Comparison of ENCODE assay signal across 8 cellular contexts in genomic region chr1:207309775-207310273, GRCh38. TPM values are rescaled to one million over a fixed set of nuclear protein-coding genes. Genes with fewer than 3 reads are reported as not detected.
DNase-seq lines count a peak whose midpoint lies in the region; ATAC-seq and TF ChIP-seq lines count a peak whose summit lies in the region.

No MANE protein-coding gene starts in this region.

- H3K4me3 Mint-ChIP-seq in activated CD4-positive, alpha-beta memory T cell treated with anti-CD3 and anti-CD28 coated beads for 36 hours, result no peak overlapping the region

- DNase-seq in activated naive CD4-positive, alpha-beta T cell treated with anti-CD3 and anti-CD28 coated beads, Interleukin-2, amount 50 U/mL, for 72 hours (ENCODE audit: low spot score in 2 of 2), result no peak
- no peak for DNase-seq in activated naive CD4-positive, alpha-beta T cell (lab: John Stamatoyannopoulos, UW)
- DNase-seq in SK-N-SH (no peak), fibroblast of mammary gland (ENCODE audit: low read depth) (peak; percentile 61), pons (ENCODE audit: low spot score) (peak; percentile 53), NCI-H146 treated with DMSO at 0.1 percent for 48 hours (lab: John Stamatoyannopoulos, UW; ENCODE audit: unreplicated experiment) (no peak)
- no peak for DNase-seq in activated CD4-positive, alpha-beta memory T cell treated with anti-CD3 and anti-CD28 coated beads for 36 hours
- DNase-seq in activated T-cell treated with anti-CD3 and anti-CD28 coated beads, Interleukin-2, amount 50 U/mL, for 1 hour, result no peak

- no peak for TF ChIP-seq RAD21 in SK-N-SH (IDR thresholded peaks at IDR 0.05; ENCODE audit: low read length)

- no peaks in the 10 kb centered on the region for H3K36me3 Mint-ChIP-seq in activated naive CD4-positive, alpha-beta T cell treated with anti-CD3 and anti-CD28 coated beads, Interleukin-2, amount 50 U/mL, for 72 hours
- no peaks in the 10 kb centered on the region for H3K36me3 Mint-ChIP-seq in activated CD4-positive, alpha-beta memory T cell treated with anti-CD3 and anti-CD28 coated beads for 36 hours

- no peaks in the 10 kb centered on the region for H3K79me2 ChIP-seq in SK-N-SH (ENCODE audit: insufficient read depth)

- intact Hi-C loops in activated CD4-positive, alpha-beta memory T cell treated with anti-CD3 and anti-CD28 coated beads for 36 hours (cut with micrococcal nuclease), result no loop called here

- no peaks in the 10 kb centered on the region for H3K9me2 ChIP-seq in SK-N-SH

- no peak for TF ChIP-seq EP300 in SK-N-SH (IDR thresholded peaks at IDR 0.05; ENCODE audit: borderline replicate concordance in 1 of 2, low read depth in 1 of 2, low read length in 1 of 2)

- peak overlapping the region; percentile 43; the same call in 1 of the 2 replicates for H2AFZ ChIP-seq in SK-N-SH (ENCODE audit: low read depth)

- peak overlapping the region; percentile 40 to 90 for H3K27ac ChIP-seq in SK-N-SH (ENCODE audit: low read depth in 2 of 2, low read length in 1 of 2)

- H3K4me2 ChIP-seq in SK-N-SH, result peak overlapping the region; percentile 38; the same call in 1 of the 2 replicates

- whole genome bisulfite sequencing in SK-N-SH (ENCODE audit: low lambda C conversion rate), result 4% methylated on average over 4 of the region's 4 CpGs

- ATAC-seq in activated naive CD4-positive, alpha-beta T cell treated with anti-CD3 and anti-CD28 coated beads, Interleukin-2, amount 50 U/mL, for 72 hours, result no peak

- H3K27me3 Mint-ChIP-seq in activated CD4-positive, alpha-beta memory T cell treated with anti-CD3 and anti-CD28 coated beads for 36 hours, result no peaks in the 10 kb centered on the region

- POLR2A ChIA-PET in SK-N-SH (lab: Yijun Ruan, JAX), result no interaction called here
- POLR2A ChIA-PET in activated CD4-positive, alpha-beta memory T cell treated with anti-CD3 and anti-CD28 coated beads for 36 hours (lab: Charles Lee), result no interaction called here

- TF ChIP-seq CTCF in SK-N-SH (IDR thresholded peaks at IDR 0.05) (no peak), fibroblast of mammary gland (conservative IDR thresholded peaks at IDR 0.05; ENCODE audit: control insufficient read depth, insufficient read depth, low read depth, low read length) (no peak)

- H3K4me1 Mint-ChIP-seq in activated CD4-positive, alpha-beta memory T cell treated with anti-CD3 and anti-CD28 coated beads for 36 hours (ENCODE audit: low read depth), result peaks cover 17% of the 10 kb centered on the region

- H3K9me3 Mint-ChIP-seq in activated naive CD4-positive, alpha-beta T cell treated with anti-CD3 and anti-CD28 coated beads, Interleukin-2, amount 50 U/mL, for 72 hours, result no peaks in the 10 kb centered on the region
- no peaks in the 10 kb centered on the region for H3K9me3 Mint-ChIP-seq in activated CD4-positive, alpha-beta memory T cell treated with anti-CD3 and anti-CD28 coated beads for 36 hours

- no peaks in the 10 kb centered on the region for H4K20me1 ChIP-seq in SK-N-SH (ENCODE audit: insufficient read depth)

- peaks cover 8% of the 10 kb centered on the region for H3F3A ChIP-seq in SK-N-SH (replicated peaks; ENCODE audit: insufficient read depth)

- no peaks in the 10 kb centered on the region for H3K36me3 ChIP-seq in SK-N-SH (replicated peaks in 1 of 2; ENCODE audit: control insufficient read depth in 1 of 2, insufficient read depth in 2 of 2, low read length in 1 of 2)

- CTCF ChIA-PET in SK-N-SH (lab: Yijun Ruan, JAX), result no interaction called here
- CTCF ChIA-PET in activated CD4-positive, alpha-beta memory T cell treated with anti-CD3 and anti-CD28 coated beads for 36 hours (lab: Charles Lee), result no interaction called here

- peaks cover 5 to 7% of the 10 kb centered on the region in 2 experiments; a peak in 2 of 4 replicates for H3K4me1 ChIP-seq in SK-N-SH (ENCODE audit: control insufficient read depth in 1 of 2, insufficient read depth in 2 of 2, low read depth in 1 of 2, low read length in 1 of 2)

- H3K9me3 ChIP-seq in SK-N-SH, result no peaks in the 10 kb centered on the region

- peak overlapping the region; percentile 79 to 84 for H3K27ac Mint-ChIP-seq in activated naive CD4-positive, alpha-beta T cell treated with anti-CD3 and anti-CD28 coated beads, Interleukin-2, amount 50 U/mL, for 72 hours
- H3K27ac Mint-ChIP-seq in activated CD4-positive, alpha-beta memory T cell treated with anti-CD3 and anti-CD28 coated beads for 36 hours, result no peak overlapping the region

- H3K27me3 ChIP-seq in SK-N-SH (ENCODE audit: insufficient read depth), result peaks cover 13% of the 10 kb centered on the region; the same call in 1 of the 2 replicates

- no peak overlapping the region for H3K9ac ChIP-seq in SK-N-SH

- no peak overlapping the region for H3K4me3 ChIP-seq in SK-N-SH (ENCODE audit: low read depth in 2 of 2, low read length in 1 of 2)
- no peak overlapping the region for H3K4me3 ChIP-seq in fibroblast of mammary gland (ENCODE audit: control insufficient read depth, low read depth, low read length)

TF ChIP-seq in SK-N-SH, 30 proteins besides CTCF, POLR2A, EP300 and RAD21:
- TF ChIP-seq CHD2 (IDR thresholded peaks at IDR 0.05; ENCODE audit: low read length, partially characterized antibody) (no peak), FOSL2 (IDR thresholded peaks at IDR 0.05; ENCODE audit: borderline replicate concordance, low read depth) (peak; percentile 58; the same call in 1 of the 2 replicates), SIN3A (IDR thresholded peaks at IDR 0.05; ENCODE audit: borderline replicate concordance, low read depth, low read length) (no peak), TAF1 (IDR thresholded peaks at IDR 0.05; ENCODE audit: borderline replicate concordance, low read depth, low read length) (no peak), MAX (IDR thresholded peaks at IDR 0.05; ENCODE audit: low read depth) (0 out of 2 replicates have a peak, but pooled peaks have one; percentile 22), USF2 (IDR thresholded peaks at IDR 0.05; ENCODE audit: borderline replicate concordance, low read depth, low read length) (no peak), SMC3 (IDR thresholded peaks at IDR 0.05; ENCODE audit: low read depth, low read length) (no peak), TEAD4 (IDR thresholded peaks at IDR 0.05; ENCODE audit: borderline replicate concordance, insufficient read depth) (no peak), MEF2A (IDR thresholded peaks at IDR 0.05; ENCODE audit: borderline replicate concordance, low read depth) (no peak), RFX5 (IDR thresholded peaks at IDR 0.05; ENCODE audit: low read length) (no peak), EZH2phosphoT487 (IDR thresholded peaks at IDR 0.05; ENCODE audit: borderline replicate concordance, low read depth) (no peak), TCF12 (IDR thresholded peaks at IDR 0.05) (peak; percentile 53; the same call in 1 of the 2 replicates), NFIC (IDR thresholded peaks at IDR 0.05; ENCODE audit: borderline replicate concordance) (no peak), POLR2AphosphoS5 (IDR thresholded peaks at IDR 0.05; ENCODE audit: low read depth, low read length) (no peak), ELF1 (IDR thresholded peaks at IDR 0.05) (no peak), JUND (IDR thresholded peaks at IDR 0.05) (peak; percentile 71), RCOR1 (IDR thresholded peaks at IDR 0.05; ENCODE audit: low read length) (no peak)
- TF ChIP-seq, protein P1, sequence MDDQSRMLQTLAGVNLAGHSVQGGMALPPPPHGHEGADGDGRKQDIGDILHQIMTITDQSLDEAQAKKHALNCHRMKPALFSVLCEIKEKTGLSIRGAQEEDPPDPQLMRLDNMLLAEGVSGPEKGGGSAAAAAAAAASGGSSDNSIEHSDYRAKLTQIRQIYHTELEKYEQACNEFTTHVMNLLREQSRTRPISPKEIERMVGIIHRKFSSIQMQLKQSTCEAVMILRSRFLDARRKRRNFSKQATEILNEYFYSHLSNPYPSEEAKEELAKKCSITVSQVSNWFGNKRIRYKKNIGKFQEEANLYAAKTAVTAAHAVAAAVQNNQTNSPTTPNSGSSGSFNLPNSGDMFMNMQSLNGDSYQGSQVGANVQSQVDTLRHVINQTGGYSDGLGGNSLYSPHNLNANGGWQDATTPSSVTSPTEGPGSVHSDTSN (IDR thresholded peaks at IDR 0.05), result peak; percentile 27; the same call in 1 of the 2 replicates

RNA-seq across cellular contexts. Expression of gene CD55, which starts 11.7 kb away (rescaled TPM):
- total RNA-seq in activated naive CD4-positive, alpha-beta T cell treated with anti-CD3 and anti-CD28 coated beads, Interleukin-2, amount 50 U/mL, for 72 hours, result 100 to 1,000 TPM in 1 of 2 donors, 10 to 100 TPM in 1; 55.1 to 141 TPM
- polyA plus RNA-seq in SK-N-SH (2012; rRNA removed), result 10.4 and 14.7 TPM in 2 replicates
- polyA plus RNA-seq in SK-N-SH (2012; cell fraction: cytosol; rRNA removed), result 20.5 and 23.6 TPM in 2 replicates
- 6.6 and 8.8 TPM in 2 replicates for polyA plus RNA-seq in SK-N-SH (2012; cell fraction: nucleus; rRNA removed)
- total RNA-seq in activated CD4-positive, alpha-beta memory T cell treated with anti-CD3 and anti-CD28 coated beads for 36 hours, result 10 to 100 TPM; 40.4 to 42.3 TPM

Comparison
In these comparisons a context has a peak if more than half of its experiments do, and no peak if none do; other contexts are left out.
1. DNase-seq: peak in fibroblast of mammary gland (single experiment) and pons (single experiment); none in activated naive CD4-positive, alpha-beta T cell treated with anti-CD3 and anti-CD28 coated beads, Interleukin-2, amount 50 U/mL, for 72 hours (0 of 2), activated naive CD4-positive, alpha-beta T cell (0 of 4), SK-N-SH (single experiment), activated CD4-positive, alpha-beta memory T cell treated with anti-CD3 and anti-CD28 coated beads for 36 hours (single experiment), NCI-H146 treated with DMSO at 0.1 percent for 48 hours (single experiment) and activated T-cell treated with anti-CD3 and anti-CD28 coated beads, Interleukin-2, amount 50 U/mL, for 1 hour (single experiment).